Comparison of ENCODE assay signal across 8 cellular contexts in the genomic region with DNA sequence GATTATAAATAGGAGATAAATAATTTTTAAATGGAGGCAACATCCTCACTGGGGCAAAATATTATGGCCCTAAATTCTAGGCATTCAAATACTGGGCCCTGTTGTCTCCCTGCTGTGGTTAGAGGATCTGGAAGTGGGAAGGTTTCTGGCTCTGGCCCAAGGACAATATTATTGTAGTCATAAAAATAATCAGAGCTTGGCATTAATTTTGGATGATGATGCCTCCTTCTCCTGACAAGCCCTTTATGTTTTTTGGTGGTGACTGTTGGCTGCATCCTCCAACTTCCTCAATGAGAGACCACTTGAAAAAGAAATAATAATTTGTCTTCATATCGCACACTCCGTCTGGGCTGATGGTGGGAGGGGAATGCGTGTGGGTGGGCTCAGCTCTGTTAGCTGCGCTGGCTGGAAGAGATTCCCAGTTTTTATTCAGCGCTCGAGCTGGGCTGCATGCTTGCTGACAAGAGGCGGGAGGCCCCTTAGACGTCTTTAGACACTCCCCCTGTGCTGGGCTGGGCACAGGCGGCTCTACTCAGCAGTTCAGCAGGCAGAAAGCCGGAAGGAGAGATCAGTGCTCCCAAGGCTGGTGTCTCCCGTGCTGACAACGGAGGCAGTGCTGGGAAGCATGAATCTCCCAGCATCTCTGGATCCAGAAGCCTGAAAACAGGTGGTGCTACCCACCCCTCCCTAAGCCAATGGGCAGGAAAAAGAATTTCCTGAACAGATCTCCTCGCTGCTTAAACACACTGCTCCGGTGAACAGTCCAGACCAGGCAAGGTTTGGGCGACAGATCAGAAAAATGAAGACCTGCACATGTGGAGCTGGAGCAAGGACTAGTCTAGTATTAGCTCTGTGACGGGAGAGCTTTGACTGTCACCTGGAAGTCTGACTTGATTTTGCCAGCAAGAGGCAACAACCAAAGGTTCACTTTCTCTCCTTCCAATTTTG.
DNase-seq lines count a peak whose midpoint lies in the region; ATAC-seq, FAIRE-seq and TF ChIP-seq lines count a peak whose summit lies in the region.

No MANE protein-coding gene starts in this region.

- TF ChIP-seq CTCF in esophagus muscularis mucosa (IDR thresholded peaks at IDR 0.05): no peak
- no peak for TF ChIP-seq CTCF in neural crest cell (conservative IDR thresholded peaks at IDR 0.05)

- ATAC-seq in GM19023 (IDR thresholded peaks at IDR 0.05; ENCODE audit: unreplicated experiment): no peak
- no peak for ATAC-seq in HG03280 (IDR thresholded peaks at IDR 0.05; ENCODE audit: unreplicated experiment)

- H3K4me3 Mint-ChIP-seq in neural crest cell: peak overlapping the region; percentile 87

- WGBS in esophagus muscularis mucosa: 4% methylated on average over 11 of the region's 16 CpGs

- DNase-seq in G401 (ENCODE audit: low spot score) (peak; percentile 90), NCI-H69 (lab: John Stamatoyannopoulos, UW) (peak; percentile 49), esophagus muscularis mucosa (ENCODE audit: extremely low spot score) (peak; percentile 86), neural crest cell (ENCODE audit: low read depth, low spot score) (peak; percentile 61), H54 (ENCODE audit: insufficient read length, low spot score) (no peak), GM19238 (ENCODE audit: insufficient read length, low spot score) (no peak)

- H3K27me3 ChIP-seq in esophagus muscularis mucosa: peaks cover 0 to 42% (median 7%) of the 10 kb centered on the region in 4 donors

- no peaks in the 10 kb centered on the region for H3K9me3 Mint-ChIP-seq in neural crest cell

- no peak for FAIRE-seq in H54 (lab: Jason Lieb, UNC)

- H3K4me1 Mint-ChIP-seq in neural crest cell: peaks cover 68% of the 10 kb centered on the region

- intact Hi-C loops in esophagus muscularis mucosa (cut with DNase I): no loop called here

- H3K27ac ChIP-seq in esophagus muscularis mucosa (replicated peaks in 1 of 4): no peak overlapping the region

- H3K36me3 Mint-ChIP-seq in neural crest cell (ENCODE audit: low read depth): no peaks in the 10 kb centered on the region

- no peak for TF ChIP-seq EP300 in esophagus muscularis mucosa (IDR thresholded peaks at IDR 0.05)

- H3K27ac Mint-ChIP-seq in neural crest cell (ENCODE audit: unreplicated experiment): peak overlapping the region; percentile 4

- H3K4me3 ChIP-seq in esophagus muscularis mucosa: peak overlapping the region in 3 of 4 donors; percentile 11 to 24 (median 13)

- in situ Hi-C loops in G401 (cut with HindIII; ENCODE audit: low sequenced_read_pairs): no loop called here

- no peaks in the 10 kb centered on the region for H3K9me3 ChIP-seq in esophagus muscularis mucosa

- peaks cover 16 to 34% (median 20%) of the 10 kb centered on the region in 4 donors for H3K4me1 ChIP-seq in esophagus muscularis mucosa

- peaks cover 8% of the 10 kb centered on the region for H3K27me3 Mint-ChIP-seq in neural crest cell (ENCODE audit: low read depth)

- no peaks in the 10 kb centered on the region for H3K36me3 ChIP-seq in esophagus muscularis mucosa

- TF ChIP-seq POLR2A in esophagus muscularis mucosa (IDR thresholded peaks at IDR 0.05; ENCODE audit: low read depth): no peak
- no peak for TF ChIP-seq POLR2A in H54 (IDR thresholded peaks at IDR 0.05; ENCODE audit: low read depth, low read length)

Comparison
In these comparisons a context has a peak if more than half of its experiments do, and no peak if none do; other contexts are left out.
1. DNase-seq: peak in G401 (single experiment), NCI-H69 (single experiment), esophagus muscularis mucosa (single experiment) and neural crest cell (single experiment); none in H54 (single experiment) and GM19238 (single experiment).